In genomic region chr12:57751788-57752667, GRCh38 we compare ENCODE assay signal across 8 cellular contexts.
A peak's percentile ranks its signal among the peaks of the same experiment; 100 is the strongest.
DNase-seq lines count a peak whose midpoint lies in the region; ATAC-seq, FAIRE-seq and TF ChIP-seq lines count a peak whose summit lies in the region.

TSS of gene CDK4 (minus strand) at chr12:57752310. CDS start at chr12:57751717, 593 bp downstream.

- ATAC-seq in GM19035 (IDR thresholded peaks at IDR 0.05; ENCODE audit: unreplicated experiment) (peak; percentile 68), HG03354 (IDR thresholded peaks at IDR 0.05; ENCODE audit: poor library complexity, severe bottlenecking, unreplicated experiment) (peak; percentile 76)
- peak; percentile 75 to 76 for ATAC-seq in activated CD4-positive, CD25-positive, alpha-beta regulatory T cell treated with anti-CD3 and anti-CD28 coated beads, Interleukin-2, amount 50 U/mL, for 24 hours

- TF ChIP-seq CTCF in AG09319 (IDR thresholded peaks at IDR 0.05; ENCODE audit: low read depth, low read length): no peak

- peak; percentile 36 for FAIRE-seq in islet of Langerhans (lab: Jason Lieb, UNC)

- DNase-seq in AG09319 (ENCODE audit: extremely low read depth, low read depth) (peak; percentile 99), NCI-H446 treated with DMSO at 0.1 percent for 48 hours (lab: John Stamatoyannopoulos, UW) (peak; percentile 98), cerebellar cortex (ENCODE audit: low spot score) (peak; percentile 100)
- peak; percentile 95 for DNase-seq in stimulated activated CD4-positive, alpha-beta T cell treated with anti-CD3 and anti-CD28 coated beads, Interleukin-12 subunit alpha, Interleukin-12 subunit beta, amount 100 ng/mL, for 4 hours

Comparison
In these comparisons a context has a peak if more than half of its experiments do, and no peak if none do; other contexts are left out.
1. Peak in every context shown above with its lines: DNase-seq and ATAC-seq.